ENCODE assay signal across 8 cellular contexts in genomic region chr19:49580264-49581006, GRCh38. TPM values are rescaled to one million over a fixed set of nuclear protein-coding genes. Genes with fewer than 3 reads are reported as not detected.
DNase-seq lines count a peak whose midpoint lies in the region; ATAC-seq, FAIRE-seq and TF ChIP-seq lines count a peak whose summit lies in the region.

Gene NOSIP, minus strand, starts transcription at chr19:49580556. Its CDS starts 19,865 bp downstream, at chr19:49560691.

- TF ChIP-seq CTCF in pancreas (IDR thresholded peaks at IDR 0.05) (no peak), thyroid gland (IDR thresholded peaks at IDR 0.05) (peak in 2 of 6 experiments; percentile 5 to 15)

- H3K4me1 ChIP-seq in pancreas: peaks cover 9 to 12% (median 11%) of the 10 kb centered on the region in 3 donors
- H3K4me1 ChIP-seq in thyroid gland: peaks cover 4 to 5% of the 10 kb centered on the region in 2 donors

- ATAC-seq in HG02623 (IDR thresholded peaks at IDR 0.05; ENCODE audit: unreplicated experiment) (peak; percentile 82), pancreas (peak; percentile 97 to 98 (median 98))
- ATAC-seq in activated naive CD8-positive, alpha-beta T cell treated with anti-CD3 and anti-CD28 coated beads, Interleukin-2, amount 10 ng/mL, durations not matched to agents 7 days and 5 days (ENCODE audit: low read depth): peak; percentile 91

- H3K9me3 ChIP-seq in pancreas (no peaks in the 10 kb centered on the region), thyroid gland (no peaks in the 10 kb centered on the region)

- H3K27me3 Mint-ChIP-seq in activated naive CD8-positive, alpha-beta T cell treated with anti-CD3 and anti-CD28 coated beads, Interleukin-2, amount 10 ng/mL, durations not matched to agents 7 days and 5 days: no peaks in the 10 kb centered on the region

- H3K27ac ChIP-seq in pancreas (peak within 1 kb of the TSS; percentile 45 to 71 (median 60)), thyroid gland (peak within 1 kb of the TSS; percentile 33 to 81 (median 69))

- H3K27me3 ChIP-seq in pancreas (no peaks in the 10 kb centered on the region), thyroid gland (no peaks in the 10 kb centered on the region)

- H3K4me1 Mint-ChIP-seq in activated naive CD8-positive, alpha-beta T cell treated with anti-CD3 and anti-CD28 coated beads, Interleukin-2, amount 10 ng/mL, durations not matched to agents 7 days and 5 days: peaks cover 25% of the 10 kb centered on the region

- H3K36me3 ChIP-seq in pancreas: peaks cover 0 to 4% (median 0%) of the 10 kb centered on the region in 3 donors
- peaks cover 0 to 4% of the 10 kb centered on the region in 2 donors for H3K36me3 ChIP-seq in thyroid gland

- DNase-seq in NCI-H128 (lab: John Stamatoyannopoulos, UW; ENCODE audit: unreplicated experiment): peak; percentile 95
- DNase-seq in SW 1271 (lab: John Stamatoyannopoulos, UW): peak; percentile 58 to 91
- peak; percentile 93 for DNase-seq in activated naive CD8-positive, alpha-beta T cell treated with anti-CD3 and anti-CD28 coated beads, Interleukin-2, amount 10 ng/mL, durations not matched to agents 7 days and 5 days
- DNase-seq in head of caudate nucleus: peak; percentile 89 to 99 (median 96)
- DNase-seq in pancreas: peak; percentile 88 to 97 (median 95)
- peak; percentile 96 for DNase-seq in thyroid gland

- FAIRE-seq in pancreas (lab: Jason Lieb, UNC): no peak

- H3K9me3 Mint-ChIP-seq in activated naive CD8-positive, alpha-beta T cell treated with anti-CD3 and anti-CD28 coated beads, Interleukin-2, amount 10 ng/mL, durations not matched to agents 7 days and 5 days: no peaks in the 10 kb centered on the region

- 1% methylated on average over 31 of the region's 31 CpGs for WGBS in pancreas, 2 donors
- 2 to 3% methylated on average over 31 of the region's 31 CpGs for WGBS in thyroid gland, 2 donors

- POLR2A ChIA-PET in activated naive CD8-positive, alpha-beta T cell treated with anti-CD3 and anti-CD28 coated beads, Interleukin-2, amount 10 ng/mL, durations not matched to agents 7 days and 5 days (lab: Charles Lee): interaction anchor here (0.7 to 4.5 kb wide), 22 partner anchors 10 to 127 kb away, joined by 3 to 49 read pairs (median 5); partner anchors contain the start of genes ALDH16A1, PRMT1, PRR12 and RPL13A

- peak in 1 of 2 donors; percentile 88 for TF ChIP-seq POLR2A in thyroid gland (IDR thresholded peaks at IDR 0.05)

- H3K36me3 Mint-ChIP-seq in activated naive CD8-positive, alpha-beta T cell treated with anti-CD3 and anti-CD28 coated beads, Interleukin-2, amount 10 ng/mL, durations not matched to agents 7 days and 5 days: peaks cover 1% of the 10 kb centered on the region

- peak within 1 kb of the TSS; percentile 89 for H3K27ac Mint-ChIP-seq in activated naive CD8-positive, alpha-beta T cell treated with anti-CD3 and anti-CD28 coated beads, Interleukin-2, amount 10 ng/mL, durations not matched to agents 7 days and 5 days

- intact Hi-C loops in head of caudate nucleus (cut with DNase I) (no loop called here), pancreas (cut with DNase I) (loop anchor here in 1 of 3 donors (10.0 kb wide), 1 partner anchor 94 kb away; the partner anchor contains the start of gene PRMT1), thyroid gland (cut with DNase I) (no loop called here)

- H3K4me3 Mint-ChIP-seq in activated naive CD8-positive, alpha-beta T cell treated with anti-CD3 and anti-CD28 coated beads, Interleukin-2, amount 10 ng/mL, durations not matched to agents 7 days and 5 days: peak within 1 kb of the TSS; percentile 88

- H3K4me3 ChIP-seq in GM08714 (ENCODE audit: low read length): peak within 1 kb of the TSS; percentile 94
- peak within 1 kb of the TSS; percentile 47 to 71 (median 62) for H3K4me3 ChIP-seq in pancreas
- peak within 1 kb of the TSS; percentile 45 to 48 (median 47) for H3K4me3 ChIP-seq in thyroid gland (replicated peaks in 1 of 3)

RNA-seq across cellular contexts. Expression of gene NOSIP, which starts in this region (rescaled TPM):
- 100 to 1,000 TPM; 122 to 125 TPM for total RNA-seq in activated naive CD8-positive, alpha-beta T cell treated with anti-CD3 and anti-CD28 coated beads, Interleukin-2, amount 10 ng/mL, durations not matched to agents 7 days and 5 days
- 10 to 100 TPM; 40.5 to 76.3 (median 52.1) TPM for total RNA-seq in pancreas
- 100 to 1,000 TPM; 120 to 148 TPM for polyA plus RNA-seq in pancreas
- total RNA-seq in thyroid gland: 10 to 100 TPM; 46.1 to 94.6 (median 64.7) TPM

Comparison
In these comparisons a context has a peak if more than half of its experiments do, and no peak if none do; other contexts are left out.
1. Peak in every context shown above with its lines: DNase-seq, ATAC-seq, H3K4me3 ChIP-seq and H3K27ac ChIP-seq.